9 cellular contexts compared by ENCODE assay signal in genomic region chr9:137088121-137088520, GRCh38. TPM values are rescaled to one million over a fixed set of nuclear protein-coding genes. Genes with fewer than 3 reads are reported as not detected.
A peak's percentile ranks its signal among the peaks of the same experiment; 100 is the strongest.
DNase-seq lines count a peak whose midpoint lies in the region; ATAC-seq and TF ChIP-seq lines count a peak whose summit lies in the region.
"Had no signal": no experiment of that assay in that cellular context is flagged by ENCODE, and none has a peak within 500 bp of the region (broad histone marks: within the 10 kb centered on the region; RNA-seq: fewer than 3 reads in every experiment).

No MANE protein-coding gene starts in this region.

- WGBS in esophagus squamous epithelium, 2 donors, result 77 to 80% methylated on average over 5 of the region's 5 CpGs

- H3K27ac ChIP-seq in esophagus squamous epithelium, result peak overlapping the region in 2 of 4 donors; percentile 51 to 90

- ATAC-seq in activated naive CD8-positive, alpha-beta T cell treated with anti-CD3 and anti-CD28 coated beads, Interleukin-2, amount 50 U/mL, for 24 hours, result no peak
- ATAC-seq in natural killer cell (no peak), GM21367 (IDR thresholded peaks at IDR 0.05; ENCODE audit: unreplicated experiment) (no peak), GM21528 (IDR thresholded peaks at IDR 0.05; ENCODE audit: low FRiP score, unreplicated experiment) (no peak)

- no peaks in the 10 kb centered on the region for H3K27me3 ChIP-seq in esophagus squamous epithelium

- H3K4me1 Mint-ChIP-seq in activated naive CD8-positive, alpha-beta T cell treated with anti-CD3 and anti-CD28 coated beads, Interleukin-2, amount 50 U/mL, for 24 hours, result peaks cover 41% of the 10 kb centered on the region
- H3K4me1 Mint-ChIP-seq in natural killer cell, result peaks cover 15 to 29% of the 10 kb centered on the region in 2 donors

- H3K27ac Mint-ChIP-seq in activated naive CD8-positive, alpha-beta T cell treated with anti-CD3 and anti-CD28 coated beads, Interleukin-2, amount 50 U/mL, for 24 hours, result peak overlapping the region; percentile 82
- H3K27ac Mint-ChIP-seq in natural killer cell, result peak overlapping the region; percentile 75 to 96

- no peaks in the 10 kb centered on the region for H3K27me3 Mint-ChIP-seq in activated naive CD8-positive, alpha-beta T cell treated with anti-CD3 and anti-CD28 coated beads, Interleukin-2, amount 50 U/mL, for 24 hours
- no peaks in the 10 kb centered on the region for H3K27me3 Mint-ChIP-seq in natural killer cell (ENCODE audit: low read depth in 2 of 2)

- TF ChIP-seq POLR2A in esophagus squamous epithelium (IDR thresholded peaks at IDR 0.05), result no peak

- H3K36me3 Mint-ChIP-seq in activated naive CD8-positive, alpha-beta T cell treated with anti-CD3 and anti-CD28 coated beads, Interleukin-2, amount 50 U/mL, for 24 hours (ENCODE audit: low read depth), result peaks cover 6% of the 10 kb centered on the region
- no peaks in the 10 kb centered on the region for H3K36me3 Mint-ChIP-seq in natural killer cell

- intact Hi-C loops in natural killer cell (cut with micrococcal nuclease), result no loop called here
- intact Hi-C loops in esophagus squamous epithelium (cut with DNase I), result no loop called here

- H3K4me3 ChIP-seq in LNCaP clone FGC (ENCODE audit: low read depth, low read length) (peak overlapping the region; percentile 86), esophagus squamous epithelium (no peak overlapping the region)

- peak overlapping the region; percentile 85 for H3K4me3 Mint-ChIP-seq in activated naive CD8-positive, alpha-beta T cell treated with anti-CD3 and anti-CD28 coated beads, Interleukin-2, amount 50 U/mL, for 24 hours
- H3K4me3 Mint-ChIP-seq in natural killer cell, result peak overlapping the region; percentile 78

- DNase-seq in NCI-H2107 treated with DMSO at 0.1 percent for 48 hours (lab: John Stamatoyannopoulos, UW; ENCODE audit: unreplicated experiment) (peak; percentile 77), NCI-H2107 (lab: John Stamatoyannopoulos, UW) (no peak), LNCaP clone FGC (ENCODE audit: low read depth) (peak; percentile 80), natural killer cell (no peak), esophagus squamous epithelium (lab: John Stamatoyannopoulos, UW) (no peak)
- DNase-seq in activated naive CD8-positive, alpha-beta T cell treated with anti-CD3 and anti-CD28 coated beads, Interleukin-2, amount 50 U/mL, for 24 hours, result no peak
- DNase-seq: SHP77 treated with DMSO at 0.1 percent for 48 hours had no signal

- peaks cover 4 to 44% (median 5%) of the 10 kb centered on the region in 3 donors for H3K36me3 ChIP-seq in esophagus squamous epithelium

- H3K9me3 Mint-ChIP-seq in activated naive CD8-positive, alpha-beta T cell treated with anti-CD3 and anti-CD28 coated beads, Interleukin-2, amount 50 U/mL, for 24 hours, result no peaks in the 10 kb centered on the region
- no peaks in the 10 kb centered on the region for H3K9me3 Mint-ChIP-seq in natural killer cell

- H3K9me3 ChIP-seq in esophagus squamous epithelium, result no peaks in the 10 kb centered on the region

- no peak for TF ChIP-seq CTCF in LNCaP clone FGC (IDR thresholded peaks at IDR 0.05; ENCODE audit: control insufficient read depth, extremely low read depth, insufficient read depth)
- TF ChIP-seq CTCF in natural killer cell (IDR thresholded peaks at IDR 0.05), result no peak
- TF ChIP-seq CTCF in esophagus squamous epithelium (IDR thresholded peaks at IDR 0.05), result no peak

- H3K4me1 ChIP-seq in esophagus squamous epithelium, result peaks cover 50 to 68% (median 50%) of the 10 kb centered on the region in 3 donors

RNA-seq across cellular contexts. Expression of gene MAN1B1, which starts 1.3 kb away (rescaled TPM):
- 10 to 100 TPM; 75.1 to 99.4 (median 80.4) TPM for total RNA-seq in natural killer cell
- 10 to 100 TPM; 25.6 to 50.9 (median 39.4) TPM for total RNA-seq in esophagus squamous epithelium

RNA-seq across cellular contexts. Expression of gene UAP1L1, which starts 10.8 kb away (rescaled TPM):
- total RNA-seq in natural killer cell (10 to 100 TPM; 10.5 to 25.8 (median 19.3) TPM), esophagus squamous epithelium (1 to 10 TPM; 2.2 to 4.7 (median 3.7) TPM)

RNA-seq across cellular contexts. Expression of gene SAPCD2, which starts 17.8 kb away (rescaled TPM):
- 1 to 10 TPM in 2 of 3 donors, under 1 TPM in 1; 0.59 to 2.6 (median 1.0) TPM for total RNA-seq in natural killer cell
- total RNA-seq in esophagus squamous epithelium, result 10 to 100 TPM in 3 of 4 donors, 1 to 10 TPM in 1; 8.2 to 21.2 (median 14.7) TPM

RNA-seq across cellular contexts. Expression of gene DPP7, which starts 26.4 kb away (rescaled TPM):
- total RNA-seq in natural killer cell (100 to 1,000 TPM; 233 to 264 (median 251) TPM), esophagus squamous epithelium (100 to 1,000 TPM in 1 of 4 donors, 10 to 100 TPM in 3; 41.1 to 109 (median 62.4) TPM)

RNA-seq across cellular contexts. Expression of gene ENTPD2, which starts 34.3 kb away (rescaled TPM):
- total RNA-seq in natural killer cell (not detected), esophagus squamous epithelium (1 to 10 TPM in 2 of 4 donors, under 1 TPM in 2; 0.47 to 1.3 (median 0.86) TPM)

Comparison
In these comparisons a context has a peak if more than half of its experiments do, and no peak if none do; other contexts are left out.
1. DNase-seq: peak in NCI-H2107 treated with DMSO at 0.1 percent for 48 hours (single experiment) and LNCaP clone FGC (single experiment); none in NCI-H2107 (single experiment), activated naive CD8-positive, alpha-beta T cell treated with anti-CD3 and anti-CD28 coated beads, Interleukin-2, amount 50 U/mL, for 24 hours (single experiment), natural killer cell (single experiment) and esophagus squamous epithelium (single experiment).